Comparison of ENCODE assay signal across 20 cellular contexts in the genomic region with DNA sequence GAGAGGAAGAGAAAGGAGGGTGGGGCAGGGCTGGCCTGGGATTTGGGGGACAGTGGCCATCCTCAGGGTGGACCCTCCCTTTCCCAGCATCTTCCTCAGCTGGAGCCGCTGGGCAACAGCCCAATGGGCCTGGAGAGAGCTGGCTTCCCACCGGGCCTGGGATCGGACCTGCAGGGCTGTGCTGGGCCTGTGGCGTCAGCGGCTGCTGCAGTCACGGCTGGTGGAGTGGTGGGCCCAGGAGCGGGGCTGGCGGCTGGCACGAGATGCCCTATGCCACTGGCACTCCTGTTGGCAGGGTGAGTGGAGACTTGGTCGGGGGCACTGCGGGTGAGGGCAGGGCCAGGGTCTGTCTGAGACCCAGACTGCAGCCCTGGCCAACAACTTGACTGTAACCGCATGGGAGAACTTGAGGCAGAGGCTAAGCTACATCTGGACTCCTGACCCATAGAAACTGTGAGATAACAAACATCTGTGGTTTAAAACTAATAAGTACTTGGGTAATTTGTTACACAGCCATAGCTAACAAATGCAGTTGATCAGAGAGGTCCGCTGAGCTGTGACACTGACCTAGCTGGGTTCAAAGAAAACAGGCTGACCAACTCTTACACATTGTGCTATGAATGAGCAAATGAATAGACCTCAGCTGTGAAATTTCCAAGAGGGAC. TPM values are rescaled to one million over a fixed set of nuclear protein-coding genes. Genes with fewer than 3 reads are reported as not detected.
A peak's percentile ranks its signal among the peaks of the same experiment; 100 is the strongest.
DNase-seq lines count a peak whose midpoint lies in the region; ATAC-seq, FAIRE-seq and TF ChIP-seq lines count a peak whose summit lies in the region.
"Had no signal": no experiment of that assay in that cellular context is flagged by ENCODE, and none has a peak within 500 bp of the region (broad histone marks: within the 10 kb centered on the region; RNA-seq: fewer than 3 reads in every experiment).

No MANE protein-coding gene starts in this region.

- H3K4me2 ChIP-seq in HepG2 (ENCODE audit: low read depth, low read length): no peak overlapping the region
- H3K4me2 ChIP-seq in K562 (ENCODE audit: insufficient read depth, low read length): no peak overlapping the region

- TF ChIP-seq EP300 in HepG2 (IDR thresholded peaks at IDR 0.05; ENCODE audit: low read depth in 2 of 2, low read length in 2 of 2): no peak
- no peak for TF ChIP-seq EP300 in HepG2 (CRISPR knock-in tag; IDR thresholded peaks at IDR 0.05; ENCODE audit: borderline replicate concordance)
- no peak for TF ChIP-seq EP300 in K562 (IDR thresholded peaks at IDR 0.05; ENCODE audit: low read length)

- H3K9ac ChIP-seq in HepG2 (ENCODE audit: insufficient read depth, low read depth, low read length): no peak overlapping the region
- H3K9ac ChIP-seq in K562 (ENCODE audit: insufficient read depth in 1 of 2, low read depth in 2 of 2, low read length in 2 of 2): no peak overlapping the region
- H3K9ac ChIP-seq: GM23248 had no signal

- POLR2A ChIA-PET in HepG2 (lab: Yijun Ruan, JAX) (no interaction called here), K562 (lab: Yijun Ruan, JAX) (interaction anchor here (0.5 to 8.5 kb wide), 10 partner anchors 9 to 182 kb away, joined by 3 to 66 read pairs (median 4); no protein-coding TSS in a partner anchor)

- H3K27ac ChIP-seq in HepG2 (ENCODE audit: extremely low read length, insufficient read depth, low read length): no peak overlapping the region
- no peak overlapping the region for H3K27ac ChIP-seq in right lobe of liver
- no peak overlapping the region for H3K27ac ChIP-seq in K562 (ENCODE audit: extremely low read depth, low read depth, low read length)
- no peak overlapping the region for H3K27ac ChIP-seq in spleen
- H3K27ac ChIP-seq: GM23248 had no signal

- H3K36me3 ChIP-seq in HepG2 (replicated peaks in 1 of 2; ENCODE audit: control insufficient read depth in 1 of 2, insufficient read depth in 2 of 2, low read length in 2 of 2): no peaks in the 10 kb centered on the region
- H3K36me3 ChIP-seq in right lobe of liver: no peaks in the 10 kb centered on the region
- no peaks in the 10 kb centered on the region for H3K36me3 ChIP-seq in K562 (ENCODE audit: control insufficient read depth, insufficient read depth, low read length)
- no peaks in the 10 kb centered on the region for H3K36me3 ChIP-seq in spleen

- TF ChIP-seq CTCF in HepG2 (CRISPR knock-in tag; IDR thresholded peaks at IDR 0.05) (no peak), right lobe of liver (IDR thresholded peaks at IDR 0.05) (no peak), K562 (IDR thresholded peaks at IDR 0.05 in 2 of 3, conservative IDR thresholded peaks at IDR 0.05 in 1 of 3; ENCODE audit: insufficient read depth in 2 of 3, low read depth in 1 of 3, low read length in 3 of 3) (no peak), spleen (IDR thresholded peaks at IDR 0.05 in 8 of 11, conservative IDR thresholded peaks at IDR 0.05 in 3 of 11) (no peak)

- no peaks in the 10 kb centered on the region for H3K9me1 ChIP-seq in K562 (ENCODE audit: control insufficient read depth, insufficient read depth, low read length)

- ATAC-seq in HepG2: no peak
- no peak for ATAC-seq in right lobe of liver
- ATAC-seq in K562: no peak

- no peak for DNase-seq in HepG2 (ENCODE audit: low spot score)
- no peak for DNase-seq in right lobe of liver
- DNase-seq in K562 (ENCODE audit: extremely low read depth in 1 of 4, low spot score in 3 of 4): no peak
- peak; percentile 68 for DNase-seq in spleen
- no peak for DNase-seq in DMS 273 treated with DMSO at 0.1 percent for 48 hours (lab: John Stamatoyannopoulos, UW)
- no peak for DNase-seq in stimulated activated CD4-positive, alpha-beta T cell treated with anti-CD3 and anti-CD28 coated beads, Interleukin-12 subunit alpha, Interleukin-12 subunit beta, amount 100 ng/mL, for 4 hours
- DNase-seq: C1 segment of cervical spinal cord; Calu3; CD4-positive, alpha-beta memory T cell; COR-L47; DMS153; DND-41; GM23248; H7; HCEC 1CT had no signal

- H2AFZ ChIP-seq in HepG2 (ENCODE audit: low read length) (no peak overlapping the region), K562 (ENCODE audit: low read depth, low read length) (no peak overlapping the region)
- H2AFZ ChIP-seq: GM23248 had no signal

- H3K4me1 ChIP-seq in HepG2 (ENCODE audit: insufficient read depth, low read length) (peaks cover 29% of the 10 kb centered on the region), right lobe of liver (peaks cover 0 to 15% (median 0%) of the 10 kb centered on the region in 4 donors), K562 (replicated peaks in 1 of 2; ENCODE audit: control insufficient read depth in 2 of 2, insufficient read depth in 2 of 2, low read length in 2 of 2) (peaks cover 2 to 44% of the 10 kb centered on the region in 2 experiments; a peak in 4 of 5 replicates), spleen (peaks cover 6 to 11% (median 8%) of the 10 kb centered on the region in 6 donors)

- in situ Hi-C loops in HepG2 (cut with HindIII; ENCODE audit: extremely low pct_ligation_motif_present, low pct_unique_long_range_greater_than_20kb): no loop called here
- in situ Hi-C loops in K562 (cut with MboI): no loop called here

- FAIRE-seq in HepG2 (lab: Jason Lieb, UNC): no peak
- no peak for FAIRE-seq in K562 (lab: Jason Lieb, UNC)
- FAIRE-seq: G401.6, GM12892, H1 had no signal

- WGBS in HepG2 (ENCODE audit: low lambda C conversion rate): 53% methylated on average over 9 of the region's 13 CpGs
- 100% methylated on average over 1 of the region's 13 CpGs for WGBS in right lobe of liver (ENCODE audit: insufficient coverage, low coverage, low lambda C conversion rate, missing lambda C conversion rate)
- 62% methylated on average over 10 of the region's 13 CpGs for WGBS in K562 (ENCODE audit: insufficient coverage, low coverage, missing lambda C conversion rate)
- 76 to 87% (median 85%) methylated on average over 9 to 13 of the region's 13 CpGs for WGBS in spleen, 5 donors

- H4K20me1 ChIP-seq in HepG2 (ENCODE audit: insufficient read depth, low read length): no peaks in the 10 kb centered on the region
- no peaks in the 10 kb centered on the region; the same call in 1 of the 2 replicates for H4K20me1 ChIP-seq in K562 (replicated peaks; ENCODE audit: control insufficient read depth, insufficient read depth, low read length)

- H3K79me2 ChIP-seq in HepG2 (ENCODE audit: insufficient read depth, low read length) (no peaks in the 10 kb centered on the region), K562 (ENCODE audit: control insufficient read depth, insufficient read depth, low read length) (no peaks in the 10 kb centered on the region)

- TF ChIP-seq POLR2A in HepG2 (IDR thresholded peaks at IDR 0.05; ENCODE audit: insufficient read depth in 1 of 2, low read depth in 2 of 2, low read length in 2 of 2) (no peak), right lobe of liver (IDR thresholded peaks at IDR 0.05) (no peak), K562 (conservative IDR thresholded peaks at IDR 0.05) (no peak), spleen (IDR thresholded peaks at IDR 0.05) (no peak)

- TF ChIP-seq RAD21 in HepG2 (CRISPR knock-in tag; IDR thresholded peaks at IDR 0.05): no peak
- no peak for TF ChIP-seq RAD21 in K562 (CRISPR knock-in tag; conservative IDR thresholded peaks at IDR 0.05 in 1 of 2, IDR thresholded peaks at IDR 0.05 in 1 of 2)

- no peaks in the 10 kb centered on the region for H3K9me3 ChIP-seq in HepG2 (ENCODE audit: low read length)
- H3K9me3 ChIP-seq in right lobe of liver: no peaks in the 10 kb centered on the region
- no peaks in the 10 kb centered on the region for H3K9me3 ChIP-seq in K562 (replicated peaks; ENCODE audit: control insufficient read depth, insufficient read depth, low read depth, low read length)
- H3K9me3 ChIP-seq in spleen: no peaks in the 10 kb centered on the region

- CTCF ChIA-PET in HepG2 (lab: Yijun Ruan, JAX; ENCODE audit: low intra/inter-chr PET ratio, low total read pairs) (no interaction called here), K562 (lab: Yijun Ruan, JAX; ENCODE audit: low intra/inter-chr PET ratio) (no interaction called here)

- H3K4me3 ChIP-seq in HepG2 (replicated peaks in 1 of 3; ENCODE audit: insufficient read depth in 1 of 3, low read depth in 2 of 3, low read length in 3 of 3): no peak overlapping the region
- H3K4me3 ChIP-seq in right lobe of liver: no peak overlapping the region
- H3K4me3 ChIP-seq in K562: no peak overlapping the region
- H3K4me3 ChIP-seq in spleen: no peak overlapping the region
- H3K4me3 ChIP-seq: GM23248 had no signal

- intact Hi-C loops in HepG2 (cut with micrococcal nuclease; ENCODE audit: unreplicated experiment) (no loop called here), right lobe of liver (cut with DNase I) (no loop called here), K562 (cut with micrococcal nuclease) (no loop called here), spleen (cut with DNase I; ENCODE audit: low total_unique reads) (no loop called here)

- H3K27me3 ChIP-seq in HepG2 (ENCODE audit: control insufficient read depth in 1 of 2, insufficient read depth in 2 of 2, low read length in 2 of 2): peaks cover 4 to 8% of the 10 kb centered on the region in 2 experiments; a peak in 3 of 5 replicates
- no peaks in the 10 kb centered on the region for H3K27me3 ChIP-seq in right lobe of liver
- H3K27me3 ChIP-seq in K562 (ENCODE audit: control insufficient read depth in 2 of 2, insufficient read depth in 2 of 2, low read length in 2 of 2): no peaks in the 10 kb centered on the region
- no peaks in the 10 kb centered on the region for H3K27me3 ChIP-seq in spleen (replicated peaks in 1 of 7)

- no TSS peak for BruUV-seq in HepG2 (replicated peaks; lab: Mats Ljungman, UMichigan)
- BruUV-seq in K562 (replicated peaks; lab: Mats Ljungman, UMichigan): no TSS peak

RNA-seq across cellular contexts. Expression of a gene that starts 17.9 kb away (rescaled TPM):
- not detected in 2 replicates for total RNA-seq in HepG2 (2016; rRNA removed; fragmentation: Illumina TruSeq; extraction: Trizol)
- total RNA-seq in HepG2 (2016; cell fraction: cytosol; rRNA removed; fragmentation: Illumina TruSeq; extraction: Trizol; ENCODE audit: low read depth): not detected in 2 replicates
- total RNA-seq in HepG2 (2016; cell fraction: insoluble cytoplasmic fraction; rRNA removed; fragmentation: Illumina TruSeq; extraction: Trizol): not detected in 2 replicates
- total RNA-seq in HepG2 (2016; cell fraction: membrane; rRNA removed; fragmentation: Illumina TruSeq; extraction: Trizol): not detected in 2 replicates
- not detected in 2 replicates for total RNA-seq in HepG2 (2016; cell fraction: nucleus; rRNA removed; fragmentation: Illumina TruSeq; extraction: Trizol)
- polyA plus RNA-seq in HepG2 (2011; rRNA removed): not detected in 2 replicates
- not detected in 2 replicates for polyA plus RNA-seq in HepG2 (2011; cell fraction: cytosol; rRNA removed)
- polyA plus RNA-seq in HepG2 (2011; cell fraction: nucleus; rRNA removed): 0.19 TPM in 1 of 2 replicates, not detected in the other
- 0.72 TPM in 1 of 2 replicates, not detected in the other for polyA plus RNA-seq in HepG2 (2012)
- polyA plus RNA-seq in HepG2 (2016; cell fraction: cytosol; fragmentation: Illumina TruSeq; extraction: Trizol; ENCODE audit: low read depth): not detected in 2 replicates
- not detected in 2 replicates for polyA plus RNA-seq in HepG2 (2016; cell fraction: insoluble cytoplasmic fraction; fragmentation: Illumina TruSeq; extraction: Trizol; ENCODE audit: low read depth)
- polyA plus RNA-seq in HepG2 (2016; cell fraction: membrane; fragmentation: Illumina TruSeq; extraction: Trizol; ENCODE audit: low read depth): not detected in 2 replicates
- not detected in 2 replicates for polyA plus RNA-seq in HepG2 (2016; cell fraction: nucleus; fragmentation: Illumina TruSeq; extraction: Trizol; ENCODE audit: insufficient read depth, low read depth)
- not detected in 2 replicates for polyA minus RNA-seq in HepG2 (2011; rRNA and poly(A)+ RNA removed; ENCODE audit: low replicate concordance)
- not detected in 2 replicates for polyA minus RNA-seq in HepG2 (2011; cell fraction: cytosol; rRNA and poly(A)+ RNA removed)
- polyA minus RNA-seq in HepG2 (2011; cell fraction: nucleus; rRNA and poly(A)+ RNA removed): not detected in 2 replicates
- total RNA-seq in right lobe of liver: not detected
- 2.8 and 5.6 TPM in 2 replicates for total RNA-seq in K562 (2011; cell fraction: chromatin; rRNA removed; ENCODE audit: low replicate concordance)
- total RNA-seq in K562 (2011; cell fraction: nucleolus; rRNA removed): 2.3 and 3.4 TPM in 2 replicates
- total RNA-seq in K562 (2011; cell fraction: nucleoplasm; rRNA removed): 2.1 TPM in 2 replicates
- total RNA-seq in K562 (2014; rRNA removed): 0.37 and 0.73 TPM in 2 replicates
- 0.10 and 0.29 TPM in 2 replicates for total RNA-seq in K562 (2014; rRNA removed; fragmentation: Illumina TruSeq; extraction: Trizol)
- 0.22 and 0.53 TPM in 2 replicates for total RNA-seq in K562 (2015; rRNA removed; fragmentation: Illumina TruSeq; extraction: Trizol)
- 0.82 and 1.2 TPM in 2 replicates for total RNA-seq in K562 (2021)
- 0.29 and 0.73 TPM in 2 replicates for polyA plus RNA-seq in K562 (2011; rRNA removed)
- 0.31 and 0.53 TPM in 2 replicates for polyA plus RNA-seq in K562 (2011; cell fraction: cytosol; rRNA removed)
- 2.2 and 3.2 TPM in 2 replicates for polyA plus RNA-seq in K562 (2011; cell fraction: nucleus; rRNA removed)
- polyA plus RNA-seq in K562 (2012): 0.48 and 2.0 TPM in 2 replicates
- polyA plus RNA-seq in K562 (2014; fragmentation: Illumina TruSeq; extraction: Trizol): 0.29 and 0.31 TPM in 2 replicates
- not detected for polyA plus RNA-seq in K562 (2014; fragmentation: Nextera tagmentation; extraction: Ambion mirVana)
- polyA plus RNA-seq in K562 (2014; rRNA removed): 0.86 and 0.94 TPM in 2 replicates
- 0.14 and 0.27 TPM in 2 replicates for polyA minus RNA-seq in K562 (2011; rRNA and poly(A)+ RNA removed)
- 0.38 and 0.91 TPM in 2 replicates for polyA minus RNA-seq in K562 (2011; cell fraction: cytosol; rRNA and poly(A)+ RNA removed)
- polyA minus RNA-seq in K562 (2011; cell fraction: nucleus; rRNA and poly(A)+ RNA removed): 0.78 and 0.81 TPM in 2 replicates
- total RNA-seq in spleen: 1 to 10 TPM in 1 of 7 donors, under 1 TPM in 5, not detected in 1; 0.74 to 4.8 (median 0.86) TPM
- 1 to 10 TPM in 2 of 3 donors, under 1 TPM in 1; 0.96 to 1.7 (median 1.7) TPM for polyA plus RNA-seq in spleen
- total RNA-seq: A172; A673; Calu3; CD4-positive, alpha-beta memory T cell; GM23248 had no signal
- polyA plus RNA-seq: CD4-positive, alpha-beta memory T cell had no signal

RNA-seq across cellular contexts. Expression of a gene that starts 25.9 kb away (rescaled TPM):
- 5.0 and 8.2 TPM in 2 replicates for total RNA-seq in HepG2 (2016; rRNA removed; fragmentation: Illumina TruSeq; extraction: Trizol)
- 4.1 and 5.4 TPM in 2 replicates for total RNA-seq in HepG2 (2016; cell fraction: cytosol; rRNA removed; fragmentation: Illumina TruSeq; extraction: Trizol; ENCODE audit: low read depth)
- 4.9 and 8.0 TPM in 2 replicates for total RNA-seq in HepG2 (2016; cell fraction: insoluble cytoplasmic fraction; rRNA removed; fragmentation: Illumina TruSeq; extraction: Trizol)
- total RNA-seq in HepG2 (2016; cell fraction: membrane; rRNA removed; fragmentation: Illumina TruSeq; extraction: Trizol): 5.9 and 7.6 TPM in 2 replicates
- total RNA-seq in HepG2 (2016; cell fraction: nucleus; rRNA removed; fragmentation: Illumina TruSeq; extraction: Trizol): 10.1 and 14.4 TPM in 2 replicates
- 3.8 and 6.8 TPM in 2 replicates for polyA plus RNA-seq in HepG2 (2011; rRNA removed)
- polyA plus RNA-seq in HepG2 (2011; cell fraction: cytosol; rRNA removed): 2.8 and 3.4 TPM in 2 replicates
- polyA plus RNA-seq in HepG2 (2011; cell fraction: nucleus; rRNA removed): 11.8 and 13.3 TPM in 2 replicates
- polyA plus RNA-seq in HepG2 (2012): 2.8 and 3.0 TPM in 2 replicates
- polyA plus RNA-seq in HepG2 (2016; cell fraction: cytosol; fragmentation: Illumina TruSeq; extraction: Trizol; ENCODE audit: low read depth): 0.58 and 0.61 TPM in 2 replicates
- polyA plus RNA-seq in HepG2 (2016; cell fraction: insoluble cytoplasmic fraction; fragmentation: Illumina TruSeq; extraction: Trizol; ENCODE audit: low read depth): 3.6 and 4.9 TPM in 2 replicates
- 0.73 and 0.76 TPM in 2 replicates for polyA plus RNA-seq in HepG2 (2016; cell fraction: membrane; fragmentation: Illumina TruSeq; extraction: Trizol; ENCODE audit: low read depth)
- polyA plus RNA-seq in HepG2 (2016; cell fraction: nucleus; fragmentation: Illumina TruSeq; extraction: Trizol; ENCODE audit: insufficient read depth, low read depth): 8.2 and 9.0 TPM in 2 replicates
- polyA minus RNA-seq in HepG2 (2011; rRNA and poly(A)+ RNA removed; ENCODE audit: low replicate concordance): 19.5 and 30.6 TPM in 2 replicates
- polyA minus RNA-seq in HepG2 (2011; cell fraction: cytosol; rRNA and poly(A)+ RNA removed): 2.5 and 6.1 TPM in 2 replicates
- polyA minus RNA-seq in HepG2 (2011; cell fraction: nucleus; rRNA and poly(A)+ RNA removed): 22.8 and 22.9 TPM in 2 replicates
- total RNA-seq in right lobe of liver: 10 to 100 TPM; 10.6 to 20.1 (median 15.6) TPM
- 242 and 493 TPM in 2 replicates for total RNA-seq in K562 (2011; cell fraction: chromatin; rRNA removed; ENCODE audit: low replicate concordance)
- 319 and 327 TPM in 2 replicates for total RNA-seq in K562 (2011; cell fraction: nucleolus; rRNA removed)
- total RNA-seq in K562 (2011; cell fraction: nucleoplasm; rRNA removed): 296 TPM in 2 replicates
- 77.9 and 94.5 TPM in 2 replicates for total RNA-seq in K562 (2014; rRNA removed)
- 45.3 and 45.6 TPM in 2 replicates for total RNA-seq in K562 (2014; rRNA removed; fragmentation: Illumina TruSeq; extraction: Trizol)
- total RNA-seq in K562 (2015; rRNA removed; fragmentation: Illumina TruSeq; extraction: Trizol): 65.4 and 66.1 TPM in 2 replicates
- 94.1 and 104 TPM in 2 replicates for total RNA-seq in K562 (2021)
- 47.6 and 56.6 TPM in 2 replicates for polyA plus RNA-seq in K562 (2011; rRNA removed)
- polyA plus RNA-seq in K562 (2011; cell fraction: cytosol; rRNA removed): 49.3 and 67.6 TPM in 2 replicates
- polyA plus RNA-seq in K562 (2011; cell fraction: nucleus; rRNA removed): 62.6 and 87.9 TPM in 2 replicates
- polyA plus RNA-seq in K562 (2012): 59.9 and 109 TPM in 2 replicates
- 62.6 and 78.7 TPM in 2 replicates for polyA plus RNA-seq in K562 (2014; fragmentation: Illumina TruSeq; extraction: Trizol)
- 1 to 10 TPM; 5.0 to 5.4 TPM for polyA plus RNA-seq in K562 (2014; fragmentation: Nextera tagmentation; extraction: Ambion mirVana)
- 57.3 and 72.7 TPM in 2 replicates for polyA plus RNA-seq in K562 (2014; rRNA removed)
- 103 and 105 TPM in 2 replicates for polyA minus RNA-seq in K562 (2011; rRNA and poly(A)+ RNA removed)
- polyA minus RNA-seq in K562 (2011; cell fraction: cytosol; rRNA and poly(A)+ RNA removed): 72.6 and 84.0 TPM in 2 replicates
- polyA minus RNA-seq in K562 (2011; cell fraction: nucleus; rRNA and poly(A)+ RNA removed): 87.4 and 136 TPM in 2 replicates
- total RNA-seq in spleen: 10 to 100 TPM; 46.5 to 79.8 (median 76.0) TPM
- polyA plus RNA-seq in spleen: 10 to 100 TPM in 1 of 3 donors, 1 to 10 TPM in 2; 6.7 to 23.4 (median 8.3) TPM

RNA-seq across cellular contexts. Expression of a gene that starts 26.1 kb away (rescaled TPM):
- 10.1 and 19.3 TPM in 2 replicates for total RNA-seq in HepG2 (2016; rRNA removed; fragmentation: Illumina TruSeq; extraction: Trizol)
- 3.7 and 4.0 TPM in 2 replicates for total RNA-seq in HepG2 (2016; cell fraction: cytosol; rRNA removed; fragmentation: Illumina TruSeq; extraction: Trizol; ENCODE audit: low read depth)
- total RNA-seq in HepG2 (2016; cell fraction: insoluble cytoplasmic fraction; rRNA removed; fragmentation: Illumina TruSeq; extraction: Trizol): 7.6 and 20.5 TPM in 2 replicates
- 5.4 and 6.2 TPM in 2 replicates for total RNA-seq in HepG2 (2016; cell fraction: membrane; rRNA removed; fragmentation: Illumina TruSeq; extraction: Trizol)
- 39.7 and 42.7 TPM in 2 replicates for total RNA-seq in HepG2 (2016; cell fraction: nucleus; rRNA removed; fragmentation: Illumina TruSeq; extraction: Trizol)
- polyA plus RNA-seq in HepG2 (2011; rRNA removed): 14.9 and 19.9 TPM in 2 replicates
- 8.3 and 12.0 TPM in 2 replicates for polyA plus RNA-seq in HepG2 (2011; cell fraction: cytosol; rRNA removed)
- 67.2 and 84.3 TPM in 2 replicates for polyA plus RNA-seq in HepG2 (2011; cell fraction: nucleus; rRNA removed)
- polyA plus RNA-seq in HepG2 (2012): 25.5 and 26.0 TPM in 2 replicates
- polyA plus RNA-seq in HepG2 (2016; cell fraction: cytosol; fragmentation: Illumina TruSeq; extraction: Trizol; ENCODE audit: low read depth): 1.4 and 1.6 TPM in 2 replicates
- polyA plus RNA-seq in HepG2 (2016; cell fraction: insoluble cytoplasmic fraction; fragmentation: Illumina TruSeq; extraction: Trizol; ENCODE audit: low read depth): 4.8 and 8.2 TPM in 2 replicates
- polyA plus RNA-seq in HepG2 (2016; cell fraction: membrane; fragmentation: Illumina TruSeq; extraction: Trizol; ENCODE audit: low read depth): 3.7 and 4.3 TPM in 2 replicates
- 103 and 104 TPM in 2 replicates for polyA plus RNA-seq in HepG2 (2016; cell fraction: nucleus; fragmentation: Illumina TruSeq; extraction: Trizol; ENCODE audit: insufficient read depth, low read depth)
- 10.8 and 21.4 TPM in 2 replicates for polyA minus RNA-seq in HepG2 (2011; rRNA and poly(A)+ RNA removed; ENCODE audit: low replicate concordance)
- polyA minus RNA-seq in HepG2 (2011; cell fraction: cytosol; rRNA and poly(A)+ RNA removed): 8.2 and 9.7 TPM in 2 replicates
- polyA minus RNA-seq in HepG2 (2011; cell fraction: nucleus; rRNA and poly(A)+ RNA removed): 37.9 and 38.6 TPM in 2 replicates
- total RNA-seq in right lobe of liver: 10 to 100 TPM in 2 of 6 experiments, 1 to 10 TPM in 4; 4.2 to 12.7 (median 9.2) TPM
- 146 and 184 TPM in 2 replicates for total RNA-seq in K562 (2011; cell fraction: chromatin; rRNA removed; ENCODE audit: low replicate concordance)
- total RNA-seq in K562 (2011; cell fraction: nucleolus; rRNA removed): 89.9 and 94.4 TPM in 2 replicates
- 121 and 143 TPM in 2 replicates for total RNA-seq in K562 (2011; cell fraction: nucleoplasm; rRNA removed)
- total RNA-seq in K562 (2014; rRNA removed): 10.0 and 10.6 TPM in 2 replicates
- 11.4 TPM in 2 replicates for total RNA-seq in K562 (2014; rRNA removed; fragmentation: Illumina TruSeq; extraction: Trizol)
- 13.6 and 13.9 TPM in 2 replicates for total RNA-seq in K562 (2015; rRNA removed; fragmentation: Illumina TruSeq; extraction: Trizol)
- total RNA-seq in K562 (2021): 21.8 and 22.5 TPM in 2 replicates
- 13.6 and 22.6 TPM in 2 replicates for polyA plus RNA-seq in K562 (2011; rRNA removed)
- 10.5 and 18.0 TPM in 2 replicates for polyA plus RNA-seq in K562 (2011; cell fraction: cytosol; rRNA removed)
- polyA plus RNA-seq in K562 (2011; cell fraction: nucleus; rRNA removed): 89.4 and 98.5 TPM in 2 replicates
- 16.6 and 16.7 TPM in 2 replicates for polyA plus RNA-seq in K562 (2012)
- polyA plus RNA-seq in K562 (2014; fragmentation: Illumina TruSeq; extraction: Trizol): 18.3 and 20.9 TPM in 2 replicates
- polyA plus RNA-seq in K562 (2014; fragmentation: Nextera tagmentation; extraction: Ambion mirVana): 1 to 10 TPM; 2.0 to 3.1 TPM
- polyA plus RNA-seq in K562 (2014; rRNA removed): 21.5 and 23.1 TPM in 2 replicates
- polyA minus RNA-seq in K562 (2011; rRNA and poly(A)+ RNA removed): 19.0 and 22.2 TPM in 2 replicates
- polyA minus RNA-seq in K562 (2011; cell fraction: cytosol; rRNA and poly(A)+ RNA removed): 10.5 and 10.8 TPM in 2 replicates
- 18.2 and 38.1 TPM in 2 replicates for polyA minus RNA-seq in K562 (2011; cell fraction: nucleus; rRNA and poly(A)+ RNA removed)
- 10 to 100 TPM; 21.2 to 34.4 (median 27.9) TPM for total RNA-seq in spleen
- polyA plus RNA-seq in spleen: 10 to 100 TPM in 2 of 3 donors, 1 to 10 TPM in 1; 6.3 to 13.5 (median 12.4) TPM

RNA-seq across cellular contexts. Expression of a gene that starts 43.9 kb away (rescaled TPM):
- total RNA-seq in HepG2 (2016; rRNA removed; fragmentation: Illumina TruSeq; extraction: Trizol) (15.7 and 32.0 TPM in 2 replicates), right lobe of liver (10 to 100 TPM in 3 of 6 experiments, 1 to 10 TPM in 3; 6.4 to 20.5 (median 11.4) TPM), K562 (2014; rRNA removed) (89.3 and 118 TPM in 2 replicates), K562 (2014; rRNA removed; fragmentation: Illumina TruSeq; extraction: Trizol) (15.5 and 26.8 TPM in 2 replicates), K562 (2015; rRNA removed; fragmentation: Illumina TruSeq; extraction: Trizol) (53.7 and 57.5 TPM in 2 replicates), K562 (2021) (81.6 and 85.8 TPM in 2 replicates), spleen (100 to 1,000 TPM in 2 of 7 donors, 10 to 100 TPM in 5; 48.5 to 120 (median 64.2) TPM)
- 18.6 and 25.8 TPM in 2 replicates for total RNA-seq in HepG2 (2016; cell fraction: cytosol; rRNA removed; fragmentation: Illumina TruSeq; extraction: Trizol; ENCODE audit: low read depth)
- total RNA-seq in HepG2 (2016; cell fraction: insoluble cytoplasmic fraction; rRNA removed; fragmentation: Illumina TruSeq; extraction: Trizol): 15.6 and 33.2 TPM in 2 replicates
- total RNA-seq in HepG2 (2016; cell fraction: membrane; rRNA removed; fragmentation: Illumina TruSeq; extraction: Trizol): 23.1 and 27.7 TPM in 2 replicates
- 23.8 and 30.7 TPM in 2 replicates for total RNA-seq in HepG2 (2016; cell fraction: nucleus; rRNA removed; fragmentation: Illumina TruSeq; extraction: Trizol)
- polyA plus RNA-seq in HepG2 (2011; rRNA removed) (28.3 and 35.4 TPM in 2 replicates), K562 (2011; rRNA removed) (48.5 and 76.2 TPM in 2 replicates), K562 (2014; fragmentation: Illumina TruSeq; extraction: Trizol) (81.4 and 99.0 TPM in 2 replicates), K562 (2014; fragmentation: Nextera tagmentation; extraction: Ambion mirVana) (10 to 100 TPM; 31.4 to 51.5 TPM), K562 (2014; rRNA removed) (105 TPM in 2 replicates), spleen (10 to 100 TPM; 40.8 to 54.7 (median 50.5) TPM)
- polyA plus RNA-seq in HepG2 (2011; cell fraction: cytosol; rRNA removed): 29.2 and 46.7 TPM in 2 replicates
- polyA plus RNA-seq in HepG2 (2011; cell fraction: nucleus; rRNA removed): 39.3 TPM in 2 replicates
- polyA plus RNA-seq in HepG2 (2012): 22.4 and 25.3 TPM in 2 replicates
- 25.0 and 27.3 TPM in 2 replicates for polyA plus RNA-seq in HepG2 (2016; cell fraction: cytosol; fragmentation: Illumina TruSeq; extraction: Trizol; ENCODE audit: low read depth)
- 15.8 and 17.2 TPM in 2 replicates for polyA plus RNA-seq in HepG2 (2016; cell fraction: insoluble cytoplasmic fraction; fragmentation: Illumina TruSeq; extraction: Trizol; ENCODE audit: low read depth)
- 26.4 and 29.2 TPM in 2 replicates for polyA plus RNA-seq in HepG2 (2016; cell fraction: membrane; fragmentation: Illumina TruSeq; extraction: Trizol; ENCODE audit: low read depth)
- 49.1 and 50.0 TPM in 2 replicates for polyA plus RNA-seq in HepG2 (2016; cell fraction: nucleus; fragmentation: Illumina TruSeq; extraction: Trizol; ENCODE audit: insufficient read depth, low read depth)
- 34.5 and 53.9 TPM in 2 replicates for polyA minus RNA-seq in HepG2 (2011; rRNA and poly(A)+ RNA removed; ENCODE audit: low replicate concordance)
- polyA minus RNA-seq in HepG2 (2011; cell fraction: cytosol; rRNA and poly(A)+ RNA removed): 15.4 and 16.0 TPM in 2 replicates
- 8.0 and 8.6 TPM in 2 replicates for polyA minus RNA-seq in HepG2 (2011; cell fraction: nucleus; rRNA and poly(A)+ RNA removed)
- total RNA-seq in K562 (2011; cell fraction: chromatin; rRNA removed; ENCODE audit: low replicate concordance): 54.8 and 123 TPM in 2 replicates
- 175 TPM in 2 replicates for total RNA-seq in K562 (2011; cell fraction: nucleolus; rRNA removed)
- 116 and 126 TPM in 2 replicates for total RNA-seq in K562 (2011; cell fraction: nucleoplasm; rRNA removed)
- 121 and 255 TPM in 2 replicates for polyA plus RNA-seq in K562 (2011; cell fraction: cytosol; rRNA removed)
- 125 and 161 TPM in 2 replicates for polyA plus RNA-seq in K562 (2011; cell fraction: nucleus; rRNA removed)
- 83.4 and 188 TPM in 2 replicates for polyA plus RNA-seq in K562 (2012)
- polyA minus RNA-seq in K562 (2011; rRNA and poly(A)+ RNA removed): 17.2 and 22.0 TPM in 2 replicates
- 47.0 and 66.3 TPM in 2 replicates for polyA minus RNA-seq in K562 (2011; cell fraction: cytosol; rRNA and poly(A)+ RNA removed)
- polyA minus RNA-seq in K562 (2011; cell fraction: nucleus; rRNA and poly(A)+ RNA removed): 18.8 and 20.9 TPM in 2 replicates
